2 cellular contexts compared by ENCODE assay signal in the genomic region with DNA sequence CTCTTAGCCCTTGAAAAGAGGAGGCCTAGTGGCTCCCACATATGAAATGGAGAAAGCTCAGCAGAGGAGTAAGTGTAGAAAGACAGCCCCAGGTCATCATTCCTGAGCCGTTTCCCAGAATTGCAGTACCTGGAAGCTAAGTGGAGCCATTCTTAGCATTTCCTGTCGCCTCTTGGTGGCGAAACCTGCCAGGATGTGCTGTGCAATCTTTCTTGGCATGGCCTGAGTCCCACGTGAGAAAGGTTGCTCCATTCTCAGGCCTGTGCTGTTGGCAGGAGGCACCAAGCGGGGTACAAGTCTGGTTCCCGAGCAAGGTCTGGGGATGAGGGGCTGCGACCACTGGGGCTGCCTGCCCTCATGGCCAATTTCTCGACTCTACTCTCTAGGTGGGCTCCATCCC.
A peak's percentile ranks its signal among the peaks of the same experiment; 100 is the strongest.
TF ChIP-seq lines count a peak whose summit lies in the region.

No MANE protein-coding gene starts in this region.

TF ChIP-seq in liver, 16 proteins besides CTCF, POLR2A, EP300 and RAD21:
- TF ChIP-seq FOXA2 (IDR thresholded peaks at IDR 0.05) (peak; percentile 53), JUND (IDR thresholded peaks at IDR 0.05) (peak; percentile 55 to 56), NR2F2 (IDR thresholded peaks at IDR 0.05) (no peak), TAF1 (conservative IDR thresholded peaks at IDR 0.05) (no peak), SP1 (IDR thresholded peaks at IDR 0.05) (peak; percentile 74), HNF4G (IDR thresholded peaks at IDR 0.05) (no peak), YY1 (IDR thresholded peaks at IDR 0.05) (peak; percentile 91), HNF4A (conservative IDR thresholded peaks at IDR 0.05) (peak; percentile 70 to 73), GABPA (IDR thresholded peaks at IDR 0.05 in 1 of 2, conservative IDR thresholded peaks at IDR 0.05 in 1 of 2) (peak; percentile 35 to 83), EGR1 (IDR thresholded peaks at IDR 0.05; ENCODE audit: low read depth in 2 of 2) (no peak), FOXA1 (IDR thresholded peaks at IDR 0.05) (no peak), RXRA (IDR thresholded peaks at IDR 0.05) (peak; percentile 76)
- TF ChIP-seq, protein P1, sequence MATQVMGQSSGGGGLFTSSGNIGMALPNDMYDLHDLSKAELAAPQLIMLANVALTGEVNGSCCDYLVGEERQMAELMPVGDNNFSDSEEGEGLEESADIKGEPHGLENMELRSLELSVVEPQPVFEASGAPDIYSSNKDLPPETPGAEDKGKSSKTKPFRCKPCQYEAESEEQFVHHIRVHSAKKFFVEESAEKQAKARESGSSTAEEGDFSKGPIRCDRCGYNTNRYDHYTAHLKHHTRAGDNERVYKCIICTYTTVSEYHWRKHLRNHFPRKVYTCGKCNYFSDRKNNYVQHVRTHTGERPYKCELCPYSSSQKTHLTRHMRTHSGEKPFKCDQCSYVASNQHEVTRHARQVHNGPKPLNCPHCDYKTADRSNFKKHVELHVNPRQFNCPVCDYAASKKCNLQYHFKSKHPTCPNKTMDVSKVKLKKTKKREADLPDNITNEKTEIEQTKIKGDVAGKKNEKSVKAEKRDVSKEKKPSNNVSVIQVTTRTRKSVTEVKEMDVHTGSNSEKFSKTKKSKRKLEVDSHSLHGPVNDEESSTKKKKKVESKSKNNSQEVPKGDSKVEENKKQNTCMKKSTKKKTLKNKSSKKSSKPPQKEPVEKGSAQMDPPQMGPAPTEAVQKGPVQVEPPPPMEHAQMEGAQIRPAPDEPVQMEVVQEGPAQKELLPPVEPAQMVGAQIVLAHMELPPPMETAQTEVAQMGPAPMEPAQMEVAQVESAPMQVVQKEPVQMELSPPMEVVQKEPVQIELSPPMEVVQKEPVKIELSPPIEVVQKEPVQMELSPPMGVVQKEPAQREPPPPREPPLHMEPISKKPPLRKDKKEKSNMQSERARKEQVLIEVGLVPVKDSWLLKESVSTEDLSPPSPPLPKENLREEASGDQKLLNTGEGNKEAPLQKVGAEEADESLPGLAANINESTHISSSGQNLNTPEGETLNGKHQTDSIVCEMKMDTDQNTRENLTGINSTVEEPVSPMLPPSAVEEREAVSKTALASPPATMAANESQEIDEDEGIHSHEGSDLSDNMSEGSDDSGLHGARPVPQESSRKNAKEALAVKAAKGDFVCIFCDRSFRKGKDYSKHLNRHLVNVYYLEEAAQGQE (IDR thresholded peaks at IDR 0.05): peak; percentile 77
- TF ChIP-seq, protein P2, sequence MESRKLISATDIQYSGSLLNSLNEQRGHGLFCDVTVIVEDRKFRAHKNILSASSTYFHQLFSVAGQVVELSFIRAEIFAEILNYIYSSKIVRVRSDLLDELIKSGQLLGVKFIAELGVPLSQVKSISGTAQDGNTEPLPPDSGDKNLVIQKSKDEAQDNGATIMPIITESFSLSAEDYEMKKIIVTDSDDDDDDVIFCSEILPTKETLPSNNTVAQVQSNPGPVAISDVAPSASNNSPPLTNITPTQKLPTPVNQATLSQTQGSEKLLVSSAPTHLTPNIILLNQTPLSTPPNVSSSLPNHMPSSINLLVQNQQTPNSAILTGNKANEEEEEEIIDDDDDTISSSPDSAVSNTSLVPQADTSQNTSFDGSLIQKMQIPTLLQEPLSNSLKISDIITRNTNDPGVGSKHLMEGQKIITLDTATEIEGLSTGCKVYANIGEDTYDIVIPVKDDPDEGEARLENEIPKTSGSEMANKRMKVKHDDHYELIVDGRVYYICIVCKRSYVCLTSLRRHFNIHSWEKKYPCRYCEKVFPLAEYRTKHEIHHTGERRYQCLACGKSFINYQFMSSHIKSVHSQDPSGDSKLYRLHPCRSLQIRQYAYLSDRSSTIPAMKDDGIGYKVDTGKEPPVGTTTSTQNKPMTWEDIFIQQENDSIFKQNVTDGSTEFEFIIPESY (IDR thresholded peaks at IDR 0.05): no peak
- TF ChIP-seq, protein P3, sequence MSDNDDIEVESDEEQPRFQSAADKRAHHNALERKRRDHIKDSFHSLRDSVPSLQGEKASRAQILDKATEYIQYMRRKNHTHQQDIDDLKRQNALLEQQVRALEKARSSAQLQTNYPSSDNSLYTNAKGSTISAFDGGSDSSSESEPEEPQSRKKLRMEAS (IDR thresholded peaks at IDR 0.05): peak; percentile 87
- TF ChIP-seq, protein P4, sequence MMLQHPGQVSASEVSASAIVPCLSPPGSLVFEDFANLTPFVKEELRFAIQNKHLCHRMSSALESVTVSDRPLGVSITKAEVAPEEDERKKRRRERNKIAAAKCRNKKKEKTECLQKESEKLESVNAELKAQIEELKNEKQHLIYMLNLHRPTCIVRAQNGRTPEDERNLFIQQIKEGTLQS (IDR thresholded peaks at IDR 0.05): peak; percentile 79

TF ChIP-seq in HepG2, 621 proteins besides CTCF, POLR2A, EP300 and RAD21:
- TF ChIP-seq, protein P5, sequence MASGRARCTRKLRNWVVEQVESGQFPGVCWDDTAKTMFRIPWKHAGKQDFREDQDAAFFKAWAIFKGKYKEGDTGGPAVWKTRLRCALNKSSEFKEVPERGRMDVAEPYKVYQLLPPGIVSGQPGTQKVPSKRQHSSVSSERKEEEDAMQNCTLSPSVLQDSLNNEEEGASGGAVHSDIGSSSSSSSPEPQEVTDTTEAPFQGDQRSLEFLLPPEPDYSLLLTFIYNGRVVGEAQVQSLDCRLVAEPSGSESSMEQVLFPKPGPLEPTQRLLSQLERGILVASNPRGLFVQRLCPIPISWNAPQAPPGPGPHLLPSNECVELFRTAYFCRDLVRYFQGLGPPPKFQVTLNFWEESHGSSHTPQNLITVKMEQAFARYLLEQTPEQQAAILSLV (CRISPR knock-in tag; IDR thresholded peaks at IDR 0.05; ENCODE audit: borderline replicate concordance): no peak
- no peak for TF ChIP-seq YY1 (IDR thresholded peaks at IDR 0.05; ENCODE audit: insufficient read depth, insufficient replicate concordance, low read depth, low read length)
- TF ChIP-seq NAIF1 (CRISPR knock-in tag; IDR thresholded peaks at IDR 0.05; ENCODE audit: borderline replicate concordance): no peak
- no peak for TF ChIP-seq CHD4 (IDR thresholded peaks at IDR 0.05; ENCODE audit: borderline replicate concordance, low read length)
- no peak for TF ChIP-seq CCAR2 (optimal IDR thresholded peaks at IDR 0.05; ENCODE audit: low read depth, low read length)
- TF ChIP-seq, protein P6, sequence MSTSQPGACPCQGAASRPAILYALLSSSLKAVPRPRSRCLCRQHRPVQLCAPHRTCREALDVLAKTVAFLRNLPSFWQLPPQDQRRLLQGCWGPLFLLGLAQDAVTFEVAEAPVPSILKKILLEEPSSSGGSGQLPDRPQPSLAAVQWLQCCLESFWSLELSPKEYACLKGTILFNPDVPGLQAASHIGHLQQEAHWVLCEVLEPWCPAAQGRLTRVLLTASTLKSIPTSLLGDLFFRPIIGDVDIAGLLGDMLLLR (CRISPR knock-in tag; IDR thresholded peaks at IDR 0.05): no peak
- TF ChIP-seq NFKBIZ (CRISPR knock-in tag; IDR thresholded peaks at IDR 0.05): no peak
- TF ChIP-seq, protein P7, sequence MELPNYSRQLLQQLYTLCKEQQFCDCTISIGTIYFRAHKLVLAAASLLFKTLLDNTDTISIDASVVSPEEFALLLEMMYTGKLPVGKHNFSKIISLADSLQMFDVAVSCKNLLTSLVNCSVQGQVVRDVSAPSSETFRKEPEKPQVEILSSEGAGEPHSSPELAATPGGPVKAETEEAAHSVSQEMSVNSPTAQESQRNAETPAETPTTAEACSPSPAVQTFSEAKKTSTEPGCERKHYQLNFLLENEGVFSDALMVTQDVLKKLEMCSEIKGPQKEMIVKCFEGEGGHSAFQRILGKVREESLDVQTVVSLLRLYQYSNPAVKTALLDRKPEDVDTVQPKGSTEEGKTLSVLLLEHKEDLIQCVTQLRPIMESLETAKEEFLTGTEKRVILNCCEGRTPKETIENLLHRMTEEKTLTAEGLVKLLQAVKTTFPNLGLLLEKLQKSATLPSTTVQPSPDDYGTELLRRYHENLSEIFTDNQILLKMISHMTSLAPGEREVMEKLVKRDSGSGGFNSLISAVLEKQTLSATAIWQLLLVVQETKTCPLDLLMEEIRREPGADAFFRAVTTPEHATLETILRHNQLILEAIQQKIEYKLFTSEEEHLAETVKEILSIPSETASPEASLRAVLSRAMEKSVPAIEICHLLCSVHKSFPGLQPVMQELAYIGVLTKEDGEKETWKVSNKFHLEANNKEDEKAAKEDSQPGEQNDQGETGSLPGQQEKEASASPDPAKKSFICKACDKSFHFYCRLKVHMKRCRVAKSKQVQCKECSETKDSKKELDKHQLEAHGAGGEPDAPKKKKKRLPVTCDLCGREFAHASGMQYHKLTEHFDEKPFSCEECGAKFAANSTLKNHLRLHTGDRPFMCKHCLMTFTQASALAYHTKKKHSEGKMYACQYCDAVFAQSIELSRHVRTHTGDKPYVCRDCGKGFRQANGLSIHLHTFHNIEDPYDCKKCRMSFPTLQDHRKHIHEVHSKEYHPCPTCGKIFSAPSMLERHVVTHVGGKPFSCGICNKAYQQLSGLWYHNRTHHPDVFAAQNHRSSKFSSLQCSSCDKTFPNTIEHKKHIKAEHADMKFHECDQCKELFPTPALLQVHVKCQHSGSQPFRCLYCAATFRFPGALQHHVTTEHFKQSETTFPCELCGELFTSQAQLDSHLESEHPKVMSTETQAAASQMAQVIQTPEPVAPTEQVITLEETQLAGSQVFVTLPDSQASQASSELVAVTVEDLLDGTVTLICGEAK (IDR thresholded peaks at IDR 0.05): no peak
- TF ChIP-seq, protein P7 (CRISPR knock-in tag; IDR thresholded peaks at IDR 0.05): no peak
- TF ChIP-seq ZNF101 (CRISPR knock-in tag; IDR thresholded peaks at IDR 0.05; ENCODE audit: borderline replicate concordance, low read depth): no peak
- TF ChIP-seq ZNF205 (CRISPR knock-in tag; IDR thresholded peaks at IDR 0.05): no peak
- TF ChIP-seq ARNT (IDR thresholded peaks at IDR 0.05): no peak
- TF ChIP-seq, protein P8, sequence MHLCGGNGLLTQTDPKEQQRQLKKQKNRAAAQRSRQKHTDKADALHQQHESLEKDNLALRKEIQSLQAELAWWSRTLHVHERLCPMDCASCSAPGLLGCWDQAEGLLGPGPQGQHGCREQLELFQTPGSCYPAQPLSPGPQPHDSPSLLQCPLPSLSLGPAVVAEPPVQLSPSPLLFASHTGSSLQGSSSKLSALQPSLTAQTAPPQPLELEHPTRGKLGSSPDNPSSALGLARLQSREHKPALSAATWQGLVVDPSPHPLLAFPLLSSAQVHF (CRISPR knock-in tag; IDR thresholded peaks at IDR 0.05): no peak
- TF ChIP-seq IKZF4 (CRISPR knock-in tag; IDR thresholded peaks at IDR 0.05; ENCODE audit: borderline replicate concordance, low read depth, not compliant biosample characterization): no peak
- no peak for TF ChIP-seq PPARG (CRISPR knock-in tag; conservative IDR thresholded peaks at IDR 0.05)
- TF ChIP-seq KAT7 (CRISPR knock-in tag; IDR thresholded peaks at IDR 0.05; ENCODE audit: borderline replicate concordance): no peak
- TF ChIP-seq, protein P9, sequence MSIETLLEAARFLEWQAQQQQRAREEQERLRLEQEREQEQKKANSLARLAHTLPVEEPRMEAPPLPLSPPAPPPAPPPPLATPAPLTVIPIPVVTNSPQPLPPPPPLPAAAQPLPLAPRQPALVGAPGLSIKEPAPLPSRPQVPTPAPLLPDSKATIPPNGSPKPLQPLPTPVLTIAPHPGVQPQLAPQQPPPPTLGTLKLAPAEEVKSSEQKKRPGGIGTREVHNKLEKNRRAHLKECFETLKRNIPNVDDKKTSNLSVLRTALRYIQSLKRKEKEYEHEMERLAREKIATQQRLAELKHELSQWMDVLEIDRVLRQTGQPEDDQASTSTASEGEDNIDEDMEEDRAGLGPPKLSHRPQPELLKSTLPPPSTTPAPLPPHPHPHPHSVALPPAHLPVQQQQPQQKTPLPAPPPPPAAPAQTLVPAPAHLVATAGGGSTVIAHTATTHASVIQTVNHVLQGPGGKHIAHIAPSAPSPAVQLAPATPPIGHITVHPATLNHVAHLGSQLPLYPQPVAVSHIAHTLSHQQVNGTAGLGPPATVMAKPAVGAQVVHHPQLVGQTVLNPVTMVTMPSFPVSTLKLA (IDR thresholded peaks at IDR 0.05): no peak
- TF ChIP-seq, protein P10, sequence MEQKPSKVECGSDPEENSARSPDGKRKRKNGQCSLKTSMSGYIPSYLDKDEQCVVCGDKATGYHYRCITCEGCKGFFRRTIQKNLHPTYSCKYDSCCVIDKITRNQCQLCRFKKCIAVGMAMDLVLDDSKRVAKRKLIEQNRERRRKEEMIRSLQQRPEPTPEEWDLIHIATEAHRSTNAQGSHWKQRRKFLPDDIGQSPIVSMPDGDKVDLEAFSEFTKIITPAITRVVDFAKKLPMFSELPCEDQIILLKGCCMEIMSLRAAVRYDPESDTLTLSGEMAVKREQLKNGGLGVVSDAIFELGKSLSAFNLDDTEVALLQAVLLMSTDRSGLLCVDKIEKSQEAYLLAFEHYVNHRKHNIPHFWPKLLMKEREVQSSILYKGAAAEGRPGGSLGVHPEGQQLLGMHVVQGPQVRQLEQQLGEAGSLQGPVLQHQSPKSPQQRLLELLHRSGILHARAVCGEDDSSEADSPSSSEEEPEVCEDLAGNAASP (CRISPR knock-in tag; IDR thresholded peaks at IDR 0.05; ENCODE audit: borderline replicate concordance): no peak
- TF ChIP-seq ZKSCAN5 (CRISPR knock-in tag; IDR thresholded peaks at IDR 0.05): no peak
